Comparison of ENCODE assay signal across 14 cellular contexts in genomic region chr2:217759991-217760390, GRCh38.
DNase-seq lines count a peak whose midpoint lies in the region; ATAC-seq lines count a peak whose summit lies in the region.
"Had no signal": no experiment of that assay in that cellular context is flagged by ENCODE, and none has a peak within 500 bp of the region (broad histone marks: within the 10 kb centered on the region; RNA-seq: fewer than 3 reads in every experiment).

No MANE protein-coding gene starts in this region.

- DNase-seq in DMS53 (lab: John Stamatoyannopoulos, UW): peak; percentile 6
- DNase-seq in DMS53 treated with DMSO at 0.1 percent for 48 hours (lab: John Stamatoyannopoulos, UW; ENCODE audit: unreplicated experiment): no peak
- peak; percentile 62 for DNase-seq in myocyte (ENCODE audit: low read depth)
- DNase-seq in renal cortical epithelial cell (ENCODE audit: low read depth): peak; percentile 13
- no peak for DNase-seq in AG20443 (ENCODE audit: low spot score)
- DNase-seq: AML-193; BE2C; CD4-positive, alpha-beta T cell; CD8-positive, alpha-beta memory T cell; DMS 273 treated with DMSO at 0.1 percent for 48 hours; DND-41; GOT3; HFFc6 had no signal

- ATAC-seq in HG02938 (IDR thresholded peaks at IDR 0.05; ENCODE audit: unreplicated experiment): no peak

Comparison
In these comparisons a context has a peak if more than half of its experiments do, and no peak if none do; other contexts are left out.
1. DNase-seq: peak in DMS53 (single experiment), myocyte (single experiment) and renal cortical epithelial cell (single experiment); none in DMS53 treated with DMSO at 0.1 percent for 48 hours (single experiment) and AG20443 (single experiment).